In genomic region chr12:56953314-56953713, GRCh38 we compare ENCODE assay signal across 36 cellular contexts. TPM values are rescaled to one million over a fixed set of nuclear protein-coding genes. Genes with fewer than 3 reads are reported as not detected.
"Had no signal": no experiment of that assay in that cellular context is flagged by ENCODE, and none has a peak within 500 bp of the region (broad histone marks: within the 10 kb centered on the region; RNA-seq: fewer than 3 reads in every experiment).

No MANE protein-coding gene starts in this region.

- ATAC-seq: activated CD4-positive, CD25-positive, alpha-beta regulatory T cell treated with anti-CD3 and anti-CD28 coated beads, Interleukin-2, amount 50 U/mL, for 24 hours; activated naive CD4-positive, alpha-beta T cell treated with anti-CD3 and anti-CD28 coated beads, Interleukin-2, amount 50 U/mL, for 72 hours; activated T-cell treated with anti-CD3 and anti-CD28 coated beads, Interleukin-2, amount 50 U/mL, for 4 hours; PC-3; WTC11 had no signal

- H3K4me1 Mint-ChIP-seq: brain, WTC11 had no signal

- H3K9ac ChIP-seq: SK-N-SH had no signal

- H3K27ac Mint-ChIP-seq: activated CD4-positive, alpha-beta memory T cell treated with anti-CD3 and anti-CD28 coated beads for 36 hours; activated naive CD4-positive, alpha-beta T cell treated with anti-CD3 and anti-CD28 coated beads for 36 hours; activated naive CD4-positive, alpha-beta T cell treated with anti-CD3 and anti-CD28 coated beads, Interleukin-2, amount 50 U/mL, for 72 hours; activated T-helper 1 cell treated with anti-CD3 and anti-CD28 coated beads, Interleukin-12 subunit alpha, Interleukin-12 subunit beta, Interleukin-2, Interleukin-4 antibody, amounts not matched to agents 30 ng/mL and 10 ng/mL and 1 ng/mL, durations not matched to agents 14 hours and 24 hours and 36 hours; brain; T-helper 1 cell treated with Interleukin-12 subunit alpha and Interleukin-12 subunit beta and Interleukin-4 antibody, amounts not matched to agents 30 μg/mL and 1 μg/mL, for 36 hours; T-helper 2 cell treated with Interferon-gamma antibody and Interleukin-4, amounts not matched to agents 5 μg/mL and 100 μg/mL, for 36 hours; WTC11 had no signal

- H3K4me1 ChIP-seq: adrenal gland, Peyer's patch, SJSA1 had no signal

- H3K36me3 Mint-ChIP-seq: activated CD4-positive, alpha-beta memory T cell treated with anti-CD3 and anti-CD28 coated beads for 36 hours had no signal

- H3K36me3 ChIP-seq: adrenal gland, Peyer's patch, SJSA1 had no signal

- H3K27ac ChIP-seq: adrenal gland, Peyer's patch, SJSA1 had no signal

- H3K27me3 ChIP-seq: adrenal gland, Peyer's patch had no signal

- DNase-seq: activated CD4-positive, alpha-beta memory T cell treated with anti-CD3 and anti-CD28 coated beads for 36 hours; activated CD4-positive, alpha-beta T cell treated with anti-CD3 and anti-CD28 coated beads for 4 hours; activated CD4-positive, alpha-beta T cell treated with anti-CD3 and anti-CD28 coated beads, Interleukin-2, amount 50 U/mL, for 1 hour; activated CD8-positive, alpha-beta memory T cell treated with anti-CD3 and anti-CD28 coated beads, Interleukin-2, amount 50 U/mL, for 4 hours; activated gamma-delta T cell treated with Interleukin-2 at 50 U/mL for 16 hours; activated naive CD4-positive, alpha-beta T cell treated with anti-CD3 and anti-CD28 coated beads for 36 hours; activated T-cell treated with anti-CD3 and anti-CD28 coated beads for 4 hours; activated T-cell treated with anti-CD3 and anti-CD28 coated beads, Interleukin-2, amount 50 U/mL, for 4 hours; adrenal gland; caudate nucleus; NCI-H1092 treated with DMSO at 0.1 percent for 48 hours; NCI-H1417; NCI-H146; NCI-H187; NCI-H2029 treated with DMSO at 0.1 percent for 48 hours; NCI-H2107; NCI-H2171; NCI-H510A; NCI-H526; NCI-H748 treated with DMSO at 0.1 percent for 48 hours; NK-92 treated with Interleukin-12 subunit alpha and Interleukin-12 subunit beta, amount 100 ng/mL, for 24 hours; PC-3; Peyer's patch; RPMI8226; SHP77 treated with DMSO at 0.1 percent for 48 hours; SK-N-SH had no signal

- H3K4me2 ChIP-seq: SK-N-SH had no signal

- H3K9me3 Mint-ChIP-seq: activated CD4-positive, alpha-beta memory T cell treated with anti-CD3 and anti-CD28 coated beads for 36 hours; activated naive CD4-positive, alpha-beta T cell treated with anti-CD3 and anti-CD28 coated beads for 36 hours; activated T-helper 1 cell treated with anti-CD3 and anti-CD28 coated beads, Interleukin-12 subunit alpha, Interleukin-12 subunit beta, Interleukin-2, Interleukin-4 antibody, amounts not matched to agents 30 ng/mL and 10 ng/mL and 1 ng/mL, durations not matched to agents 14 hours and 24 hours and 36 hours; T-helper 1 cell treated with Interleukin-12 subunit alpha and Interleukin-12 subunit beta and Interleukin-4 antibody, amounts not matched to agents 30 μg/mL and 1 μg/mL, for 36 hours; T-helper 2 cell treated with Interferon-gamma antibody and Interleukin-4, amounts not matched to agents 5 μg/mL and 100 μg/mL, for 36 hours had no signal

- H3K27me3 Mint-ChIP-seq: activated CD4-positive, alpha-beta memory T cell treated with anti-CD3 and anti-CD28 coated beads for 36 hours had no signal

- H3K9me3 ChIP-seq: adrenal gland, Peyer's patch, SJSA1, SK-N-SH had no signal

- H3K4me3 Mint-ChIP-seq: activated CD4-positive, alpha-beta memory T cell treated with anti-CD3 and anti-CD28 coated beads for 36 hours; activated naive CD4-positive, alpha-beta T cell treated with anti-CD3 and anti-CD28 coated beads for 36 hours; activated T-cell treated with anti-CD3 and anti-CD28 coated beads, Interleukin-2, amount 50 U/mL, for 4 hours; activated T-helper 1 cell treated with anti-CD3 and anti-CD28 coated beads, Interleukin-12 subunit alpha, Interleukin-12 subunit beta, Interleukin-2, Interleukin-4 antibody, amounts not matched to agents 30 ng/mL and 10 ng/mL and 1 ng/mL, durations not matched to agents 14 hours and 24 hours and 36 hours; brain; T-helper 1 cell treated with Interleukin-12 subunit alpha and Interleukin-12 subunit beta and Interleukin-4 antibody, amounts not matched to agents 30 μg/mL and 1 μg/mL, for 36 hours; T-helper 2 cell treated with Interferon-gamma antibody and Interleukin-4, amounts not matched to agents 5 μg/mL and 100 μg/mL, for 36 hours; WTC11 had no signal

- H3K9me2 ChIP-seq: SK-N-SH had no signal

- H3K4me3 ChIP-seq: adrenal gland, Peyer's patch, SJSA1 had no signal

RNA-seq across cellular contexts. Expression of gene RDH16, which starts 4.1 kb away (rescaled TPM):
- total RNA-seq: LHCN-M2, M059J had no signal

RNA-seq across cellular contexts. Expression of gene SDR9C7, which starts 19.1 kb away (rescaled TPM):
- total RNA-seq: activated CD4-positive, alpha-beta memory T cell treated with anti-CD3 and anti-CD28 coated beads for 36 hours; activated naive CD4-positive, alpha-beta T cell treated with anti-CD3 and anti-CD28 coated beads for 36 hours; activated naive CD4-positive, alpha-beta T cell treated with anti-CD3 and anti-CD28 coated beads, Interleukin-2, amount 50 U/mL, for 72 hours; activated T-cell treated with anti-CD3 and anti-CD28 coated beads, Interleukin-2, amount 50 U/mL, for 4 hours; activated T-helper 1 cell treated with anti-CD3 and anti-CD28 coated beads, Interleukin-12 subunit alpha, Interleukin-12 subunit beta, Interleukin-2, Interleukin-4 antibody, amounts not matched to agents 30 ng/mL and 10 ng/mL and 1 ng/mL, durations not matched to agents 14 hours and 24 hours and 36 hours; adrenal gland; LHCN-M2; M059J; PC-3; Peyer's patch; SJSA1; WTC11 had no signal
